Comparison of ENCODE assay signal across 25 cellular contexts in the genomic region with DNA sequence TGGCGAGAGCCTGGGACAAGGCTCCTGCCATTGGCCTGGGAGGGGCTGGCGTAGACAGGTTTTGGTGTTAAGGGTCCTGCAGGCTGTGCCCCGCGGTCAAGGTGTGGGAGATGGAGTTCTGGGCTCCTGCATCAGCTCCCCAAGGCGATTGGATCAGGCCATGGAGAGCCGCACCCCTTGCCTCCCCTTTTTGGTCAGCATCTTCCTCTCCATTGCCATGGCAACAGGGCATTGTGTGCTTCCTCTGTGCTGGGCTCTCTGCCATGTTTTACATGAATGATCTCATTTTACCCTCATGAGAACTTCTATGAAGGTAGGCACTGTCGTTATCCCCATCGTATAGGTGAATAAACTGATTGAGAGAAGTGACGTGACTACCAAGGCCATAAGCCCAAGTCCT.
A peak's percentile ranks its signal among the peaks of the same experiment; 100 is the strongest.
DNase-seq lines count a peak whose midpoint lies in the region; ATAC-seq, FAIRE-seq and TF ChIP-seq lines count a peak whose summit lies in the region.
"Had no signal": no experiment of that assay in that cellular context is flagged by ENCODE, and none has a peak within 500 bp of the region (broad histone marks: within the 10 kb centered on the region; RNA-seq: fewer than 3 reads in every experiment).

No MANE protein-coding gene starts in this region.

- H3K27ac ChIP-seq in dorsolateral prefrontal cortex = no peak overlapping the region
- H3K27ac ChIP-seq: adrenal gland; BLaER1 treated with 17β-estradiol and CSF1 and Interleukin-3, amounts not matched to agents 10 nM and 100 nM; esophagus muscularis mucosa; foreskin keratinocyte; transverse colon had no signal

- peak overlapping the region in 14 of 59 donors; percentile 0 to 26 (median 14) for H3K4me3 ChIP-seq in dorsolateral prefrontal cortex
- H3K4me3 ChIP-seq: adrenal gland; BLaER1 treated with 17β-estradiol and CSF1 and Interleukin-3, amounts not matched to agents 10 nM and 100 nM; esophagus muscularis mucosa; GM23338; transverse colon had no signal

- DNase-seq in Right ventricle myocardium inferior (ENCODE audit: missing footprints) (peak; percentile 44), Right ventricle myocardium superior (no peak), NCI-H1092 (lab: John Stamatoyannopoulos, UW) (peak; percentile 36), dorsolateral prefrontal cortex (peak in 8 of 10 donors; percentile 8 to 57 (median 48)), urothelium cell line (ENCODE audit: low spot score) (peak; percentile 11)
- no peak for DNase-seq in stimulated activated CD4-positive, alpha-beta T cell treated with anti-CD3 and anti-CD28 coated beads, Interleukin-2, amount 100 ng/mL, for 48 hours
- DNase-seq: activated CD4-positive, alpha-beta memory T cell treated with anti-CD3 and anti-CD28 coated beads for 36 hours; activated CD8-positive, alpha-beta memory T cell treated with anti-CD3 and anti-CD28 coated beads, Interleukin-2, amount 50 U/mL, for 48 hours; activated naive CD4-positive, alpha-beta T cell treated with anti-CD3 and anti-CD28 coated beads, Interleukin-2, amount 10 ng/mL, durations not matched to agents 7 days and 5 days; adrenal gland; DND-41; foreskin keratinocyte; naive B cell; NCI-H2029 treated with DMSO at 0.1 percent for 48 hours; OCI-M1; stimulated activated CD4-positive, alpha-beta T cell treated with anti-CD3 and anti-CD28 coated beads, Interleukin-4, amount 100 ng/mL, for 4 hours; T-helper 17 cell; transverse colon had no signal

- no peak for TF ChIP-seq CTCF in dorsolateral prefrontal cortex (IDR thresholded peaks at IDR 0.05 in 54 of 56, conservative IDR thresholded peaks at IDR 0.05 in 2 of 56; ENCODE audit: low read depth in 1 of 56, partially characterized antibody in 56 of 56)

- ATAC-seq in Right ventricle myocardium inferior = no peak
- no peak for ATAC-seq in Right ventricle myocardium superior (ENCODE audit: poor library complexity)
- ATAC-seq in GM19023 (IDR thresholded peaks at IDR 0.05; ENCODE audit: unreplicated experiment) = no peak
- ATAC-seq: activated CD4-positive, CD25-positive, alpha-beta regulatory T cell treated with anti-CD3 and anti-CD28 coated beads, Interleukin-2, amount 50 U/mL, for 24 hours; foreskin keratinocyte; GM23338; SK-N-SH treated with all-trans-retinoic acid at 6 μM for 48 hours; T-helper 17 cell had no signal

- peaks cover 0 to 12% (median 0%) of the 10 kb centered on the region in 45 donors for H3K27me3 ChIP-seq in dorsolateral prefrontal cortex
- H3K27me3 ChIP-seq: adrenal gland; BLaER1 treated with 17β-estradiol and CSF1 and Interleukin-3, amounts not matched to agents 10 nM and 100 nM; esophagus muscularis mucosa; foreskin keratinocyte; transverse colon had no signal

- FAIRE-seq in urothelium cell line (lab: Jason Lieb, UNC) = no peak
- FAIRE-seq: endometrium had no signal

- intact Hi-C loops in Right ventricle myocardium inferior (cut with DNase I) (no loop called here), Right ventricle myocardium superior (cut with DNase I) (no loop called here), dorsolateral prefrontal cortex (cut with DNase I) (no loop called here)

Comparison
In these comparisons a context has a peak if more than half of its experiments do, and no peak if none do; other contexts are left out.
1. DNase-seq: peak in Right ventricle myocardium inferior (single experiment), NCI-H1092 (single experiment), dorsolateral prefrontal cortex (8 of 10) and urothelium cell line (single experiment); none in Right ventricle myocardium superior (single experiment) and stimulated activated CD4-positive, alpha-beta T cell treated with anti-CD3 and anti-CD28 coated beads, Interleukin-2, amount 100 ng/mL, for 48 hours (0 of 2).